ENCODE assay signal across 1 cellular context in genomic region chr14:23969433-23970282, GRCh38.
TF ChIP-seq lines count a peak whose summit lies in the region.

No MANE protein-coding gene starts in this region.

TF ChIP-seq in HepG2, 621 proteins besides CTCF, POLR2A, EP300 and RAD21 (continued from another document and continues in another):
- TF ChIP-seq ZNF275 (CRISPR knock-in tag; IDR thresholded peaks at IDR 0.05; ENCODE audit: borderline replicate concordance), result peak; percentile 93
- peak; percentile 69; the same call in 1 of the 2 replicates for TF ChIP-seq SMAD3 (CRISPR knock-in tag; IDR thresholded peaks at IDR 0.05)
- peak; percentile 71; the same call in 1 of the 2 replicates for TF ChIP-seq ZNF234 (CRISPR knock-in tag; conservative IDR thresholded peaks at IDR 0.05)
- peak; percentile 70; the same call in 1 of the 2 replicates for TF ChIP-seq SALL2 (CRISPR knock-in tag; IDR thresholded peaks at IDR 0.05)
- peak; percentile 92 for TF ChIP-seq MYNN (CRISPR knock-in tag; IDR thresholded peaks at IDR 0.05; ENCODE audit: low read depth)
- 0 out of 2 replicates have a peak, but pooled peaks have one; percentile 73 for TF ChIP-seq HOXA5 (CRISPR knock-in tag; IDR thresholded peaks at IDR 0.05)
- peak; percentile 64; the same call in 1 of the 2 replicates for TF ChIP-seq BCL3 (CRISPR knock-in tag; IDR thresholded peaks at IDR 0.05)
- peak; percentile 58; the same call in 1 of the 2 replicates for TF ChIP-seq RXRB (CRISPR knock-in tag; IDR thresholded peaks at IDR 0.05; ENCODE audit: borderline replicate concordance)
- TF ChIP-seq ZNF543 (CRISPR knock-in tag; IDR thresholded peaks at IDR 0.05), result peak; percentile 61; the same call in 1 of the 2 replicates
- peak; percentile 72 for TF ChIP-seq FOXC1 (CRISPR knock-in tag; IDR thresholded peaks at IDR 0.05; ENCODE audit: borderline replicate concordance)
- peak; percentile 49; the same call in 1 of the 2 replicates for TF ChIP-seq ZFP82 (CRISPR knock-in tag; IDR thresholded peaks at IDR 0.05; ENCODE audit: borderline replicate concordance)
- TF ChIP-seq ZNF691 (CRISPR knock-in tag; IDR thresholded peaks at IDR 0.05; ENCODE audit: borderline replicate concordance, low read depth), result peak; percentile 69; the same call in 1 of the 2 replicates
- TF ChIP-seq ATAD3A (CRISPR knock-in tag; IDR thresholded peaks at IDR 0.05), result peak; percentile 20
- peak; percentile 74; the same call in 1 of the 2 replicates for TF ChIP-seq YEATS2 (CRISPR knock-in tag; IDR thresholded peaks at IDR 0.05; ENCODE audit: borderline replicate concordance)
- TF ChIP-seq ESRRA (CRISPR knock-in tag; IDR thresholded peaks at IDR 0.05; ENCODE audit: low read depth), result 0 out of 2 replicates have a peak, but pooled peaks have one; percentile 47
- 0 out of 2 replicates have a peak, but pooled peaks have one; percentile 71 for TF ChIP-seq MAF1 (CRISPR knock-in tag; IDR thresholded peaks at IDR 0.05; ENCODE audit: borderline replicate concordance)
- peak; percentile 83 for TF ChIP-seq SPEN (CRISPR knock-in tag; IDR thresholded peaks at IDR 0.05; ENCODE audit: low read depth)
- 0 out of 2 replicates have a peak, but pooled peaks have one; percentile 56 for TF ChIP-seq ZNF782 (CRISPR knock-in tag; IDR thresholded peaks at IDR 0.05; ENCODE audit: borderline replicate concordance)
- peak; percentile 26 for TF ChIP-seq ASH2L (IDR thresholded peaks at IDR 0.05; ENCODE audit: insufficient read length, low read depth, low read length)
- TF ChIP-seq MXD1 (CRISPR knock-in tag; IDR thresholded peaks at IDR 0.05), result peak; percentile 49; the same call in 1 of the 2 replicates
- TF ChIP-seq ZNF607 (CRISPR knock-in tag; IDR thresholded peaks at IDR 0.05; ENCODE audit: borderline replicate concordance), result 0 out of 2 replicates have a peak, but pooled peaks have one; percentile 52
- peak; percentile 95 for TF ChIP-seq ZBED4 (CRISPR knock-in tag; IDR thresholded peaks at IDR 0.05; ENCODE audit: borderline replicate concordance)
- TF ChIP-seq CENPT (CRISPR knock-in tag; IDR thresholded peaks at IDR 0.05; ENCODE audit: low read depth), result 0 out of 2 replicates have a peak, but pooled peaks have one; percentile 47
- 0 out of 2 replicates have a peak, but pooled peaks have one; percentile 23 for TF ChIP-seq GTF3A (CRISPR knock-in tag; conservative IDR thresholded peaks at IDR 0.05)
- TF ChIP-seq SOX5 (CRISPR knock-in tag; IDR thresholded peaks at IDR 0.05; ENCODE audit: borderline replicate concordance), result peak; percentile 61
- TF ChIP-seq MED1 (CRISPR knock-in tag; IDR thresholded peaks at IDR 0.05), result 0 out of 2 replicates have a peak, but pooled peaks have one; percentile 38
- 0 out of 2 replicates have a peak, but pooled peaks have one; percentile 48 for TF ChIP-seq ZNF678 (CRISPR knock-in tag; IDR thresholded peaks at IDR 0.05)
- 0 out of 2 replicates have a peak, but pooled peaks have one; percentile 57 for TF ChIP-seq AFF4 (CRISPR knock-in tag; IDR thresholded peaks at IDR 0.05)
- TF ChIP-seq ZBTB7A (CRISPR knock-in tag; IDR thresholded peaks at IDR 0.05), result peak; percentile 82
- peak; percentile 48; the same call in 1 of the 2 replicates for TF ChIP-seq ZNF790 (CRISPR knock-in tag; IDR thresholded peaks at IDR 0.05; ENCODE audit: borderline replicate concordance)
- 0 out of 2 replicates have a peak, but pooled peaks have one; percentile 58 for TF ChIP-seq ARID2 (CRISPR knock-in tag; IDR thresholded peaks at IDR 0.05; ENCODE audit: borderline replicate concordance)
- TF ChIP-seq TOPORS (CRISPR knock-in tag; IDR thresholded peaks at IDR 0.05), result 0 out of 2 replicates have a peak, but pooled peaks have one; percentile 45
- TF ChIP-seq JARID2 (CRISPR knock-in tag; IDR thresholded peaks at IDR 0.05; ENCODE audit: insufficient replicate concordance), result peak; percentile 95
- TF ChIP-seq ATF7-NPFF (CRISPR knock-in tag; IDR thresholded peaks at IDR 0.05; ENCODE audit: low read depth), result peak; percentile 77
- peak; percentile 70 for TF ChIP-seq ZBTB25 (CRISPR knock-in tag; IDR thresholded peaks at IDR 0.05)
- TF ChIP-seq KDM2A (CRISPR knock-in tag; IDR thresholded peaks at IDR 0.05; ENCODE audit: borderline replicate concordance, low read depth), result peak; percentile 96
- peak; percentile 45; the same call in 1 of the 2 replicates for TF ChIP-seq JUND (CRISPR knock-in tag; IDR thresholded peaks at IDR 0.05)
- 0 out of 2 replicates have a peak, but pooled peaks have one; percentile 22 for TF ChIP-seq POGZ (CRISPR knock-in tag; IDR thresholded peaks at IDR 0.05)
- peak; percentile 87 for TF ChIP-seq ZNF280B (CRISPR knock-in tag; IDR thresholded peaks at IDR 0.05; ENCODE audit: borderline replicate concordance)
- TF ChIP-seq GABPB1 (CRISPR knock-in tag; IDR thresholded peaks at IDR 0.05), result peak; percentile 82
- peak; percentile 93; the same call in 1 of the 2 replicates for TF ChIP-seq TSC22D2 (CRISPR knock-in tag; IDR thresholded peaks at IDR 0.05; ENCODE audit: borderline replicate concordance)
- 0 out of 2 replicates have a peak, but pooled peaks have one; percentile 55 for TF ChIP-seq ZNF709 (CRISPR knock-in tag; IDR thresholded peaks at IDR 0.05)
- peak; percentile 47; the same call in 1 of the 2 replicates for TF ChIP-seq HDAC1 (CRISPR knock-in tag; IDR thresholded peaks at IDR 0.05)
- TF ChIP-seq ERF (CRISPR knock-in tag; IDR thresholded peaks at IDR 0.05), result peak; percentile 92
- TF ChIP-seq MAX (IDR thresholded peaks at IDR 0.05), result peak; percentile 81
- TF ChIP-seq ZNF235 (CRISPR knock-in tag; IDR thresholded peaks at IDR 0.05; ENCODE audit: borderline replicate concordance), result 0 out of 2 replicates have a peak, but pooled peaks have one; percentile 39
- TF ChIP-seq ZNF343 (CRISPR knock-in tag; IDR thresholded peaks at IDR 0.05), result 0 out of 2 replicates have a peak, but pooled peaks have one; percentile 61
- peak; percentile 79 for TF ChIP-seq PHF5A (CRISPR knock-in tag; IDR thresholded peaks at IDR 0.05; ENCODE audit: low read depth, unreplicated experiment)
- TF ChIP-seq SALL1 (CRISPR knock-in tag; IDR thresholded peaks at IDR 0.05), result peak; percentile 86
- TF ChIP-seq NKX3-1 (CRISPR knock-in tag; IDR thresholded peaks at IDR 0.05), result peak; percentile 35; the same call in 1 of the 2 replicates
- peak; percentile 78 for TF ChIP-seq ZNF768 (CRISPR knock-in tag; IDR thresholded peaks at IDR 0.05)
- peak; percentile 78 for TF ChIP-seq ARNT2 (CRISPR knock-in tag; IDR thresholded peaks at IDR 0.05; ENCODE audit: low read depth)
- TF ChIP-seq IRF2 (CRISPR knock-in tag; IDR thresholded peaks at IDR 0.05), result peak; percentile 61; the same call in 1 of the 2 replicates
- peak; percentile 54 for TF ChIP-seq ETV5 (CRISPR knock-in tag; IDR thresholded peaks at IDR 0.05; ENCODE audit: borderline replicate concordance)
- peak; percentile 72; the same call in 1 of the 2 replicates for TF ChIP-seq ZNF335 (CRISPR knock-in tag; IDR thresholded peaks at IDR 0.05)
